16 cellular contexts compared by ENCODE assay signal in genomic region chr2:43941359-43941758, GRCh38.
"Had no signal": no experiment of that assay in that cellular context is flagged by ENCODE, and none has a peak within 500 bp of the region (broad histone marks: within the 10 kb centered on the region; RNA-seq: fewer than 3 reads in every experiment).

No MANE protein-coding gene starts in this region.

- DNase-seq: activated CD4-positive, CD25-positive, alpha-beta regulatory T cell treated with anti-CD3 and anti-CD28 coated beads, Interleukin-2, amount 50 U/mL, for 72 hours; activated naive CD8-positive, alpha-beta T cell treated with anti-CD3 and anti-CD28 coated beads for 36 hours; body of pancreas; central memory CD4-positive, alpha-beta T cell; cortex of kidney; effector CD4-positive, alpha-beta T cell; gastrocnemius medialis; mammary epithelial cell; naive B cell; pancreas; stimulated activated CD4-positive, alpha-beta T cell treated with anti-CD3 and anti-CD28 coated beads, Interleukin-1b, Interleukin-23, amount 100 ng/mL, for 48 hours; stomach; T1000; upper lobe of right lung had no signal

- ATAC-seq: body of pancreas, gastrocnemius medialis, left lobe of liver, pancreas, upper lobe of right lung had no signal

- FAIRE-seq: keratinocyte, pancreas had no signal
